Comparison of ENCODE assay signal across 30 cellular contexts in the genomic region with DNA sequence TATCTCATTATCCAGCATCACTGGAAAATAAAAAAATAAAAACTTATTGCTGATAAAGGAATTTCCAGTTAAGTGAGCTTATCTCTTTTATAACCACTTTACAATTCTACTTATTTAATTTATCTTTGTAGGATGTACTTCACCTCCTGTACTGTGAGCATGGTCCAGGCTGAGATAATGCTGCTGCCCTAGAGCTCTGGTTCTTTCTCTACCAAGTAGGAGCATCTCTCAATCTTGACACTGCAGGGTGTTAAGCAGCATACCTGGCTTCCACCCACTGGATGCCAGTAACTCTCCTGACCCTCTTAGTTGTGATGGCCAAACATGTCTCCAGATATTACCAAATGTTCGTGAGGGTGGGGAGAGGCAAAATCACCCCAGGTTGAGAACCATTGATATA.
"Had no signal": no experiment of that assay in that cellular context is flagged by ENCODE, and none has a peak within 500 bp of the region (broad histone marks: within the 10 kb centered on the region; RNA-seq: fewer than 3 reads in every experiment).

No MANE protein-coding gene starts in this region.

- H3K4me3 ChIP-seq: body of pancreas, breast epithelium, Peyer's patch had no signal

- H3K4me3 Mint-ChIP-seq: activated CD4-positive, alpha-beta T cell treated with anti-CD3 and anti-CD28 coated beads, Interleukin-2, amount 10 ng/mL, durations not matched to agents 24 days and 14 days; activated CD8-positive, alpha-beta T cell treated with anti-CD3 and anti-CD28 coated beads for 36 hours; activated naive CD8-positive, alpha-beta T cell treated with anti-CD3 and anti-CD28 coated beads for 36 hours; activated T-cell treated with anti-CD3 and anti-CD28 coated beads, Interleukin-2, amount 50 U/mL, for 72 hours; activated T-helper 17 cell treated with anti-CD3 and anti-CD28 coated beads, Interleukin-2, amount 50 U/mL, for 72 hours; T-helper 1 cell treated with Interleukin-12 subunit alpha and Interleukin-12 subunit beta and Interleukin-4 antibody, amounts not matched to agents 30 μg/mL and 1 μg/mL, for 36 hours; T-helper 2 cell treated with Interferon-gamma antibody and Interleukin-4, amounts not matched to agents 5 μg/mL and 100 μg/mL, for 36 hours had no signal

- H3K4me1 ChIP-seq: body of pancreas, breast epithelium, Peyer's patch had no signal

- H3K27ac Mint-ChIP-seq: activated CD4-positive, alpha-beta T cell treated with anti-CD3 and anti-CD28 coated beads, Interleukin-2, amount 10 ng/mL, durations not matched to agents 24 days and 14 days; activated CD8-positive, alpha-beta T cell treated with anti-CD3 and anti-CD28 coated beads for 36 hours; activated naive CD8-positive, alpha-beta T cell treated with anti-CD3 and anti-CD28 coated beads for 36 hours; activated T-cell treated with anti-CD3 and anti-CD28 coated beads, Interleukin-2, amount 50 U/mL, for 72 hours; activated T-helper 17 cell treated with anti-CD3 and anti-CD28 coated beads, Interleukin-2, amount 50 U/mL, for 72 hours; T-helper 1 cell treated with Interleukin-12 subunit alpha and Interleukin-12 subunit beta and Interleukin-4 antibody, amounts not matched to agents 30 μg/mL and 1 μg/mL, for 36 hours; T-helper 2 cell treated with Interferon-gamma antibody and Interleukin-4, amounts not matched to agents 5 μg/mL and 100 μg/mL, for 36 hours had no signal

- DNase-seq: activated CD4-positive, alpha-beta T cell treated with anti-CD3 and anti-CD28 coated beads, Interleukin-2, amount 10 ng/mL, durations not matched to agents 24 days and 14 days; activated CD4-positive, alpha-beta T cell treated with anti-CD3 and anti-CD28 coated beads, Interleukin-2, amount 50 U/mL, for 4 hours; activated CD8-positive, alpha-beta T cell treated with anti-CD3 and anti-CD28 coated beads for 36 hours; activated effector memory CD4-positive, alpha-beta T cell treated with anti-CD3 and anti-CD28 coated beads, Interleukin-2, amount 50 U/mL, for 16 hours; activated naive CD4-positive, alpha-beta T cell; activated naive CD4-positive, alpha-beta T cell treated with anti-CD3 and anti-CD28 coated beads, Interleukin-2, amount 50 U/mL, for 16 hours; activated naive CD8-positive, alpha-beta T cell treated with anti-CD3 and anti-CD28 coated beads for 36 hours; activated T-cell treated with anti-CD3 and anti-CD28 coated beads, Interleukin-2, amount 50 U/mL, for 1 hour; activated T-cell treated with anti-CD3 and anti-CD28 coated beads, Interleukin-2, amount 50 U/mL, for 72 hours; amniotic stem cell; aorta; body of pancreas; Karpas-422; KBM-7; NCI-H1092; NCI-H1436 treated with DMSO at 0.1 percent for 48 hours; NCI-H1694 treated with DMSO at 0.1 percent for 48 hours; NCI-H2029; NCI-H510A; NCI-H526; NCI-H748 treated with DMSO at 0.1 percent for 48 hours; NK-92 treated with Interleukin-12 subunit alpha and Interleukin-12 subunit beta, amount 100 ng/mL, for 24 hours; PC-3; Peyer's patch; RPMI8226; SIG-M5 had no signal

- H3K27me3 ChIP-seq: body of pancreas, breast epithelium, Peyer's patch had no signal

- H3K36me3 Mint-ChIP-seq: activated naive CD8-positive, alpha-beta T cell treated with anti-CD3 and anti-CD28 coated beads for 36 hours had no signal

- H3K4me1 Mint-ChIP-seq: activated CD4-positive, alpha-beta T cell treated with anti-CD3 and anti-CD28 coated beads, Interleukin-2, amount 10 ng/mL, durations not matched to agents 24 days and 14 days; activated naive CD8-positive, alpha-beta T cell treated with anti-CD3 and anti-CD28 coated beads for 36 hours; activated T-helper 17 cell treated with anti-CD3 and anti-CD28 coated beads, Interleukin-2, amount 50 U/mL, for 72 hours had no signal

- H3K36me3 ChIP-seq: breast epithelium, Peyer's patch had no signal

- ATAC-seq: activated CD8-positive, alpha-beta T cell treated with anti-CD3 and anti-CD28 coated beads for 36 hours; activated T-cell treated with anti-CD3 and anti-CD28 coated beads, Interleukin-2, amount 50 U/mL, for 72 hours; activated T-helper 17 cell treated with anti-CD3 and anti-CD28 coated beads, Interleukin-2, amount 50 U/mL, for 72 hours; body of pancreas; PC-3 had no signal

- H3K9me3 ChIP-seq: body of pancreas, breast epithelium, Peyer's patch had no signal

- H3K27ac ChIP-seq: body of pancreas, breast epithelium, Peyer's patch had no signal

- H3K27me3 Mint-ChIP-seq: activated CD4-positive, alpha-beta T cell treated with anti-CD3 and anti-CD28 coated beads, Interleukin-2, amount 10 ng/mL, durations not matched to agents 24 days and 14 days; activated CD8-positive, alpha-beta T cell treated with anti-CD3 and anti-CD28 coated beads for 36 hours; activated naive CD8-positive, alpha-beta T cell treated with anti-CD3 and anti-CD28 coated beads for 36 hours; activated T-helper 17 cell treated with anti-CD3 and anti-CD28 coated beads, Interleukin-2, amount 50 U/mL, for 72 hours had no signal

- H3K9me3 Mint-ChIP-seq: activated CD4-positive, alpha-beta T cell treated with anti-CD3 and anti-CD28 coated beads, Interleukin-2, amount 10 ng/mL, durations not matched to agents 24 days and 14 days; activated naive CD8-positive, alpha-beta T cell treated with anti-CD3 and anti-CD28 coated beads for 36 hours; T-helper 1 cell treated with Interleukin-12 subunit alpha and Interleukin-12 subunit beta and Interleukin-4 antibody, amounts not matched to agents 30 μg/mL and 1 μg/mL, for 36 hours; T-helper 2 cell treated with Interferon-gamma antibody and Interleukin-4, amounts not matched to agents 5 μg/mL and 100 μg/mL, for 36 hours had no signal
